Comparison of ENCODE assay signal across 17 cellular contexts in the genomic region with DNA sequence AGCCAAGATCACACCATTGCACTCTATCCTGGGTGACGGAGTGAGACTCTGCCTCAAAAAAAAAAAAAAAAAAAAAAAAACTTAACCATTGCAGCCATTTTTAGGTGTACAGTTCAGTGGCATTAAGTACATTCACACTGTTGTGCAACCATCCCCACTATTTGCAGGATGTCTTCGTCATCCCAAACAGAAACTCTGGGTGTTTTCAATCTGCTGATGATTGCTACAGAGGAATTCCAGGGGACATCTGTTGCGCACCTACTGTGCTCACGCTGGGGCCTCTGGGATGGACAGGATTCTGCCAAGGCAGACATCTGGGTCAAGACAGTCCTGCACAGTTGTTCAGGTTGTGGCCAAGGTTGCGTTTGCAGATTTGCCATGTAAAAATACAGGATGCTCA. TPM values are rescaled to one million over a fixed set of nuclear protein-coding genes. Genes with fewer than 3 reads are reported as not detected.
"Had no signal": no experiment of that assay in that cellular context is flagged by ENCODE, and none has a peak within 500 bp of the region (broad histone marks: within the 10 kb centered on the region; RNA-seq: fewer than 3 reads in every experiment).

No MANE protein-coding gene starts in this region.

- DNase-seq: activated CD4-positive, alpha-beta T cell treated with anti-CD3 and anti-CD28 coated beads for 36 hours; activated CD4-positive, alpha-beta T cell treated with anti-CD3 and anti-CD28 coated beads, Interleukin-2, amount 50 U/mL, for 48 hours; amniotic stem cell; foreskin melanocyte; glutamatergic neuron; hippocampal formation; islet precursor cell; left colon; sigmoid colon; stimulated activated CD4-positive, alpha-beta T cell treated with anti-CD3 and anti-CD28 coated beads, Interleukin-4, amount 100 ng/mL, for 24 hours; upper lobe of left lung had no signal

- H3K4me3 ChIP-seq: cardiac muscle cell, lung, sigmoid colon, thoracic aorta, upper lobe of left lung had no signal

RNA-seq across cellular contexts. Expression of a gene that starts 2.4 kb away (rescaled TPM):
- total RNA-seq: activated CD4-positive, alpha-beta T cell treated with anti-CD3 and anti-CD28 coated beads for 36 hours; cardiac muscle cell; chondrocyte; dermis microvascular lymphatic vessel endothelial cell; left colon; lung; mesothelial cell of epicardium; sigmoid colon; thoracic aorta had no signal

RNA-seq across cellular contexts. Expression of a gene that starts 6.2 kb away (rescaled TPM):
- total RNA-seq: activated CD4-positive, alpha-beta T cell treated with anti-CD3 and anti-CD28 coated beads for 36 hours; cardiac muscle cell; chondrocyte; dermis microvascular lymphatic vessel endothelial cell; mesothelial cell of epicardium; sigmoid colon; thoracic aorta had no signal
